17 cellular contexts compared by ENCODE assay signal in the genomic region with DNA sequence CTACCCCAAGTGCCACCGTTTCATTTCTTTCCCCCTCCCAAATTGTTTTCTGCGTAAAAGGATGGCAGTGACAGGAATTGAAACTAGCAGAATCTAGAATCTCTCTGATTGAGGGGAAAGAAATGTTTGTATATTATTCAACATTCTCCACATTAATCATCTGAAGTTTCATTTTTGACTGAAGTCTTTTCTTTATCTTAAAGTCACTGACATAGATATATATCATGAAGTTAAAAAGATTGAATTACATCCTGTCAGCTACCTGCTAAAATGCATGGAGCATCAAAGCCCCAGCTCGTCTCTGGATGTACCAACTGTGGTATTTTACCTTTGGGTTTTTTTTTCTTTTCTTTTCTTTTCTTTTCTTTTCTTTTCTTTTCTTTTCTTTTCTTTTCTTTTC.
DNase-seq lines count a peak whose midpoint lies in the region; ATAC-seq lines count a peak whose summit lies in the region.
"Had no signal": no experiment of that assay in that cellular context is flagged by ENCODE, and none has a peak within 500 bp of the region (broad histone marks: within the 10 kb centered on the region; RNA-seq: fewer than 3 reads in every experiment).

No MANE protein-coding gene starts in this region.

- H3K27ac Mint-ChIP-seq in activated CD4-positive, alpha-beta T cell treated with anti-CD3 and anti-CD28 coated beads for 36 hours: peak overlapping the region; percentile 52
- H3K27ac Mint-ChIP-seq in activated CD4-positive, alpha-beta T cell treated with anti-CD3 and anti-CD28 coated beads, Interleukin-2, amount 10 ng/mL, durations not matched to agents 7 days and 5 days: no peak overlapping the region
- H3K27ac Mint-ChIP-seq in activated T-cell treated with anti-CD3 and anti-CD28 coated beads, Interleukin-2, amount 50 U/mL, for 72 hours: no peak overlapping the region
- peak overlapping the region in 1 of 2 donors; percentile 24 for H3K27ac Mint-ChIP-seq in activated naive CD4-positive, alpha-beta T cell treated with anti-CD3 and anti-CD28 coated beads, Interleukin-2, amount 50 U/mL, for 72 hours
- no peak overlapping the region for H3K27ac Mint-ChIP-seq in activated naive CD4-positive, alpha-beta T cell treated with anti-CD3 and anti-CD28 coated beads, Interleukin-2, amount 10 ng/mL, durations not matched to agents 7 days and 5 days
- H3K27ac Mint-ChIP-seq in T-helper 2 cell treated with Interferon-gamma antibody and Interleukin-4, amounts not matched to agents 5 μg/mL and 100 μg/mL, for 36 hours: no peak overlapping the region
- H3K27ac Mint-ChIP-seq: B cell; CD4-positive, alpha-beta T cell; CD8-positive, alpha-beta T cell had no signal

- peak; percentile 7 for DNase-seq in activated CD4-positive, alpha-beta T cell treated with anti-CD3 and anti-CD28 coated beads for 36 hours
- no peak for DNase-seq in activated CD4-positive, alpha-beta T cell treated with anti-CD3 and anti-CD28 coated beads, Interleukin-2, amount 10 ng/mL, durations not matched to agents 7 days and 5 days
- no peak for DNase-seq in activated T-cell treated with anti-CD3 and anti-CD28 coated beads, Interleukin-2, amount 50 U/mL, for 72 hours
- no peak for DNase-seq in activated T-cell treated with anti-CD3 and anti-CD28 coated beads for 4 hours
- peak in 1 of 2 donors; percentile 10 for DNase-seq in activated naive CD4-positive, alpha-beta T cell treated with anti-CD3 and anti-CD28 coated beads, Interleukin-2, amount 50 U/mL, for 72 hours (ENCODE audit: low spot score in 2 of 2)
- DNase-seq in activated naive CD4-positive, alpha-beta T cell treated with anti-CD3 and anti-CD28 coated beads, Interleukin-2, amount 10 ng/mL, durations not matched to agents 7 days and 5 days: no peak
- DNase-seq in T-helper 2 cell treated with Interferon-gamma antibody and Interleukin-4, amounts not matched to agents 5 μg/mL and 100 μg/mL, for 36 hours (ENCODE audit: low spot score): no peak
- DNase-seq in H4 (ENCODE audit: low spot score): no peak
- DNase-seq: AML-193; Caco-2; Calu3; CD4-positive, alpha-beta T cell; CD8-positive, alpha-beta T cell; DMS79 treated with DMSO at 0.1 percent for 48 hours; GF-D8 had no signal

- POLR2A ChIA-PET in activated CD4-positive, alpha-beta T cell treated with anti-CD3 and anti-CD28 coated beads for 36 hours (lab: Charles Lee): no interaction called here
- POLR2A ChIA-PET in activated CD4-positive, alpha-beta T cell treated with anti-CD3 and anti-CD28 coated beads, Interleukin-2, amount 10 ng/mL, durations not matched to agents 7 days and 5 days (lab: Charles Lee): no interaction called here

- CTCF ChIA-PET in activated CD4-positive, alpha-beta T cell treated with anti-CD3 and anti-CD28 coated beads for 36 hours (lab: Charles Lee): no interaction called here
- CTCF ChIA-PET in activated CD4-positive, alpha-beta T cell treated with anti-CD3 and anti-CD28 coated beads, Interleukin-2, amount 10 ng/mL, durations not matched to agents 7 days and 5 days (lab: Charles Lee): no interaction called here
- CTCF ChIA-PET in activated naive CD4-positive, alpha-beta T cell treated with anti-CD3 and anti-CD28 coated beads, Interleukin-2, amount 10 ng/mL, durations not matched to agents 7 days and 5 days (lab: Charles Lee): no interaction called here

- H3K9me3 Mint-ChIP-seq in activated CD4-positive, alpha-beta T cell treated with anti-CD3 and anti-CD28 coated beads for 36 hours (ENCODE audit: low read depth): no peaks in the 10 kb centered on the region
- no peaks in the 10 kb centered on the region for H3K9me3 Mint-ChIP-seq in activated CD4-positive, alpha-beta T cell treated with anti-CD3 and anti-CD28 coated beads, Interleukin-2, amount 10 ng/mL, durations not matched to agents 7 days and 5 days
- H3K9me3 Mint-ChIP-seq in activated T-cell treated with anti-CD3 and anti-CD28 coated beads, Interleukin-2, amount 50 U/mL, for 72 hours: no peaks in the 10 kb centered on the region
- H3K9me3 Mint-ChIP-seq in activated naive CD4-positive, alpha-beta T cell treated with anti-CD3 and anti-CD28 coated beads, Interleukin-2, amount 50 U/mL, for 72 hours: no peaks in the 10 kb centered on the region
- no peaks in the 10 kb centered on the region for H3K9me3 Mint-ChIP-seq in activated naive CD4-positive, alpha-beta T cell treated with anti-CD3 and anti-CD28 coated beads, Interleukin-2, amount 10 ng/mL, durations not matched to agents 7 days and 5 days
- no peaks in the 10 kb centered on the region for H3K9me3 Mint-ChIP-seq in T-helper 2 cell treated with Interferon-gamma antibody and Interleukin-4, amounts not matched to agents 5 μg/mL and 100 μg/mL, for 36 hours
- H3K9me3 Mint-ChIP-seq: CD4-positive, alpha-beta T cell; CD8-positive, alpha-beta T cell had no signal

- H3K36me3 Mint-ChIP-seq in activated CD4-positive, alpha-beta T cell treated with anti-CD3 and anti-CD28 coated beads for 36 hours (ENCODE audit: low read depth): no peaks in the 10 kb centered on the region
- no peaks in the 10 kb centered on the region for H3K36me3 Mint-ChIP-seq in activated CD4-positive, alpha-beta T cell treated with anti-CD3 and anti-CD28 coated beads, Interleukin-2, amount 10 ng/mL, durations not matched to agents 7 days and 5 days (ENCODE audit: low read depth)
- no peaks in the 10 kb centered on the region for H3K36me3 Mint-ChIP-seq in activated T-cell treated with anti-CD3 and anti-CD28 coated beads, Interleukin-2, amount 50 U/mL, for 72 hours (ENCODE audit: insufficient read depth in 2 of 2)
- H3K36me3 Mint-ChIP-seq in activated naive CD4-positive, alpha-beta T cell treated with anti-CD3 and anti-CD28 coated beads, Interleukin-2, amount 50 U/mL, for 72 hours: no peaks in the 10 kb centered on the region
- no peaks in the 10 kb centered on the region for H3K36me3 Mint-ChIP-seq in activated naive CD4-positive, alpha-beta T cell treated with anti-CD3 and anti-CD28 coated beads, Interleukin-2, amount 10 ng/mL, durations not matched to agents 7 days and 5 days
- H3K36me3 Mint-ChIP-seq in T-helper 2 cell treated with Interferon-gamma antibody and Interleukin-4, amounts not matched to agents 5 μg/mL and 100 μg/mL, for 36 hours (ENCODE audit: low read depth): no peaks in the 10 kb centered on the region
- H3K36me3 Mint-ChIP-seq: CD8-positive, alpha-beta T cell had no signal

- intact Hi-C loops in activated CD4-positive, alpha-beta T cell treated with anti-CD3 and anti-CD28 coated beads for 36 hours (cut with DNase I, micrococcal nuclease): no loop called here

- peaks cover 12% of the 10 kb centered on the region for H3K4me1 Mint-ChIP-seq in activated CD4-positive, alpha-beta T cell treated with anti-CD3 and anti-CD28 coated beads for 36 hours
- peaks cover 7% of the 10 kb centered on the region for H3K4me1 Mint-ChIP-seq in activated CD4-positive, alpha-beta T cell treated with anti-CD3 and anti-CD28 coated beads, Interleukin-2, amount 10 ng/mL, durations not matched to agents 7 days and 5 days
- peaks cover 10% of the 10 kb centered on the region for H3K4me1 Mint-ChIP-seq in activated T-cell treated with anti-CD3 and anti-CD28 coated beads, Interleukin-2, amount 50 U/mL, for 72 hours (ENCODE audit: low read depth)
- peaks cover 19% of the 10 kb centered on the region for H3K4me1 Mint-ChIP-seq in activated naive CD4-positive, alpha-beta T cell treated with anti-CD3 and anti-CD28 coated beads, Interleukin-2, amount 10 ng/mL, durations not matched to agents 7 days and 5 days
- peaks cover 11% of the 10 kb centered on the region for H3K4me1 Mint-ChIP-seq in T-helper 2 cell treated with Interferon-gamma antibody and Interleukin-4, amounts not matched to agents 5 μg/mL and 100 μg/mL, for 36 hours (ENCODE audit: low read depth)
- H3K4me1 Mint-ChIP-seq: B cell had no signal

- ATAC-seq in activated CD4-positive, alpha-beta T cell treated with anti-CD3 and anti-CD28 coated beads for 36 hours: peak; percentile 87
- ATAC-seq in activated T-cell treated with anti-CD3 and anti-CD28 coated beads, Interleukin-2, amount 50 U/mL, for 72 hours (replicated peaks in 1 of 2): peak; percentile 41 to 69
- ATAC-seq in activated naive CD4-positive, alpha-beta T cell treated with anti-CD3 and anti-CD28 coated beads, Interleukin-2, amount 50 U/mL, for 72 hours: peak; percentile 33 to 94
- ATAC-seq: A549; CD8-positive, alpha-beta T cell had no signal

- peaks cover 2% of the 10 kb centered on the region for H3K27me3 Mint-ChIP-seq in activated CD4-positive, alpha-beta T cell treated with anti-CD3 and anti-CD28 coated beads for 36 hours
- no peaks in the 10 kb centered on the region for H3K27me3 Mint-ChIP-seq in activated CD4-positive, alpha-beta T cell treated with anti-CD3 and anti-CD28 coated beads, Interleukin-2, amount 10 ng/mL, durations not matched to agents 7 days and 5 days
- no peaks in the 10 kb centered on the region for H3K27me3 Mint-ChIP-seq in activated T-cell treated with anti-CD3 and anti-CD28 coated beads, Interleukin-2, amount 50 U/mL, for 72 hours (ENCODE audit: low read depth)
- H3K27me3 Mint-ChIP-seq in activated naive CD4-positive, alpha-beta T cell treated with anti-CD3 and anti-CD28 coated beads, Interleukin-2, amount 10 ng/mL, durations not matched to agents 7 days and 5 days: peaks cover 3% of the 10 kb centered on the region
- peaks cover 13% of the 10 kb centered on the region for H3K27me3 Mint-ChIP-seq in T-helper 2 cell treated with Interferon-gamma antibody and Interleukin-4, amounts not matched to agents 5 μg/mL and 100 μg/mL, for 36 hours (ENCODE audit: low read depth)
- H3K27me3 Mint-ChIP-seq: B cell; CD4-positive, alpha-beta T cell had no signal

- no peak overlapping the region for H3K4me3 Mint-ChIP-seq in activated CD4-positive, alpha-beta T cell treated with anti-CD3 and anti-CD28 coated beads for 36 hours
- no peak overlapping the region for H3K4me3 Mint-ChIP-seq in activated CD4-positive, alpha-beta T cell treated with anti-CD3 and anti-CD28 coated beads, Interleukin-2, amount 10 ng/mL, durations not matched to agents 7 days and 5 days
- H3K4me3 Mint-ChIP-seq in activated T-cell treated with anti-CD3 and anti-CD28 coated beads, Interleukin-2, amount 50 U/mL, for 72 hours: peak overlapping the region in 1 of 2 donors; percentile 36
- no peak overlapping the region for H3K4me3 Mint-ChIP-seq in activated naive CD4-positive, alpha-beta T cell treated with anti-CD3 and anti-CD28 coated beads, Interleukin-2, amount 10 ng/mL, durations not matched to agents 7 days and 5 days
- H3K4me3 Mint-ChIP-seq in T-helper 2 cell treated with Interferon-gamma antibody and Interleukin-4, amounts not matched to agents 5 μg/mL and 100 μg/mL, for 36 hours: peak overlapping the region; percentile 4
- H3K4me3 Mint-ChIP-seq: B cell; CD4-positive, alpha-beta T cell; CD8-positive, alpha-beta T cell had no signal
